In the genomic region with DNA sequence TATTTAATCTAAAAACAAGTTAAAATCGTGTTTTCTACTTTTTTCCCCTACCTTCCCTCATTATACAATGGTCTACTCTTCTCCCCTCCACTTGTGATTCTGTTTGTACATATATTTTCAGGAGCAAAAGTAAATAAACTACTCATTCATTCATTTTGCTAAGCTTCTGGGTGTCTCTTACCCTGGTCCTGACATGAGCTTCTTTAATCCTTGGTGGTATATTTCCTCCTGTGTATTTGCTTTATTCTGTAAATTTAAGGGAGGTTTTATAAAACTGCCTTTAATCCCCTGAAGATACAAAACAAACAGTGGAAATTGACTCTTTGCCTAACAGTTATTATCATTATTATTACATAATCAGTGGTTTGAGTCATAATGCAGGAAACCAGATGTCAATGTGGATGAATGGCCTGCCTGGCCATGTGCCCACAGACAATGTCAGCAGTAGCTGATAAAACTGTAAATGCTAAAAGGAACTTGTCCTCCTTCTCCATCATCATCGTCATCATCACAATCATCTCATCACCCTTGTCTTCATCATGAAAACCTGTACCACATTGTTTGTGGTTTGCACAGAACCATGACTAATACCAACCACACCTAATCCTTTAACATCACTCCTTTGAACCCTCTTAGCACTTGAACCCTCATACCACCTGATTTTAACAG, we compare ENCODE assay signal across 10 cellular contexts.
DNase-seq lines count a peak whose midpoint lies in the region; ATAC-seq and TF ChIP-seq lines count a peak whose summit lies in the region.
"Had no signal": no experiment of that assay in that cellular context is flagged by ENCODE, and none has a peak within 500 bp of the region (broad histone marks: within the 10 kb centered on the region; RNA-seq: fewer than 3 reads in every experiment).

No MANE protein-coding gene starts in this region.

- H3K27me3 ChIP-seq in brain microvascular endothelial cell (replicated peaks): no peaks in the 10 kb centered on the region
- H3K27me3 ChIP-seq: sigmoid colon had no signal

- H3K27ac ChIP-seq in brain microvascular endothelial cell: peak overlapping the region; percentile 74
- H3K27ac ChIP-seq: sigmoid colon had no signal

- in situ Hi-C loops in brain microvascular endothelial cell (cut with HindIII; ENCODE audit: low pct_ligation_motif_present, low sequenced_read_pairs): no loop called here

- no peak for ATAC-seq in GM21529 (IDR thresholded peaks at IDR 0.05; ENCODE audit: unreplicated experiment)
- no peak for ATAC-seq in GM21423 (IDR thresholded peaks at IDR 0.05; ENCODE audit: unreplicated experiment)

- DNase-seq in EH (ENCODE audit: low read depth) (peak; percentile 58), NCI-H2029 (lab: John Stamatoyannopoulos, UW) (peak; percentile 39), brain microvascular endothelial cell (peak; percentile 95), non-pigmented ciliary epithelial cell (ENCODE audit: low read depth) (peak; percentile 60), amygdala (lab: John Stamatoyannopoulos, UW) (no peak), germinal center (ENCODE audit: low spot score) (no peak)
- DNase-seq: activated CD4-positive, CD25-positive, alpha-beta regulatory T cell treated with anti-CD3 and anti-CD28 coated beads, Interleukin-2, amount 50 U/mL, for 72 hours; sigmoid colon had no signal

- H3K36me3 ChIP-seq in brain microvascular endothelial cell (replicated peaks): no peaks in the 10 kb centered on the region
- H3K36me3 ChIP-seq: sigmoid colon had no signal

- no peak overlapping the region for H3K4me3 ChIP-seq in brain microvascular endothelial cell (ENCODE audit: low read depth, low read length)
- H3K4me3 ChIP-seq: sigmoid colon had no signal

- TF ChIP-seq CTCF in brain microvascular endothelial cell (IDR thresholded peaks at IDR 0.05; ENCODE audit: low read depth, low read length, missing control alignments): no peak

Comparison
In these comparisons a context has a peak if more than half of its experiments do, and no peak if none do; other contexts are left out.
1. DNase-seq: peak in EH (single experiment), NCI-H2029 (single experiment), brain microvascular endothelial cell (single experiment) and non-pigmented ciliary epithelial cell (single experiment); none in amygdala (0 of 56) and germinal center (single experiment).